17 cellular contexts compared by ENCODE assay signal in genomic region chr7:86931439-86931838, GRCh38.
DNase-seq lines count a peak whose midpoint lies in the region; ATAC-seq and TF ChIP-seq lines count a peak whose summit lies in the region.
"Had no signal": no experiment of that assay in that cellular context is flagged by ENCODE, and none has a peak within 500 bp of the region (broad histone marks: within the 10 kb centered on the region; RNA-seq: fewer than 3 reads in every experiment).

No MANE protein-coding gene starts in this region.

- intact Hi-C loops in A673 (cut with micrococcal nuclease; ENCODE audit: unreplicated experiment): no loop called here
- intact Hi-C loops in CD14-positive monocyte (cut with micrococcal nuclease): loop anchor here in 1 of 2 donors (10.0 kb wide), 1 partner anchor 303 kb away; no protein-coding TSS in a partner anchor
- intact Hi-C loops in vagina (cut with DNase I): loop anchor here (10.0 kb wide), 1 partner anchor 303 kb away; no protein-coding TSS in a partner anchor

- H3K27ac ChIP-seq in A673 (ENCODE audit: low read depth, low read length, poor library complexity, severe bottlenecking): peak overlapping the region; percentile 58
- H3K27ac ChIP-seq in OCI-LY3 (ENCODE audit: low read length): peak overlapping the region; percentile 63
- H3K27ac ChIP-seq in mesenchymal stem cell (ENCODE audit: low read length, poor library complexity, severe bottlenecking): no peak overlapping the region
- no peak overlapping the region for H3K27ac ChIP-seq in vagina
- H3K27ac ChIP-seq: adrenal gland, cardiac muscle cell, neutrophil, RWPE1 had no signal

- POLR2A ChIA-PET in A673 (lab: Charles Lee; ENCODE audit: low non-redundant PET): no interaction called here

- no peak overlapping the region for H3K27ac Mint-ChIP-seq in CD14-positive monocyte
- H3K27ac Mint-ChIP-seq: activated CD4-positive, alpha-beta T cell treated with anti-CD3 and anti-CD28 coated beads, Interleukin-2, amount 10 ng/mL, durations not matched to agents 7 days and 5 days; type B pancreatic cell had no signal

- H3K4me1 ChIP-seq in A673 (ENCODE audit: insufficient read depth, low read length, poor library complexity, severe bottlenecking) (peaks cover 4% of the 10 kb centered on the region), OCI-LY3 (ENCODE audit: low read length) (peaks cover 42% of the 10 kb centered on the region), mesenchymal stem cell (ENCODE audit: control insufficient read depth, insufficient read depth, low read depth, low read length) (no peaks in the 10 kb centered on the region), vagina (no peaks in the 10 kb centered on the region)
- H3K4me1 ChIP-seq: adrenal gland had no signal

- no peak for DNase-seq in A673 (ENCODE audit: low spot score)
- DNase-seq in mesenchymal stem cell: no peak
- no peak for DNase-seq in CD14-positive monocyte (ENCODE audit: low spot score)
- no peak for DNase-seq in vagina (ENCODE audit: extremely low spot score in 2 of 2)
- DNase-seq: activated CD4-positive, alpha-beta T cell treated with anti-CD3 and anti-CD28 coated beads, Interleukin-2, amount 10 ng/mL, durations not matched to agents 7 days and 5 days; AML-193; glutamatergic neuron; NCI-H1930; SW 1271 had no signal

- no peaks in the 10 kb centered on the region for H3K27me3 ChIP-seq in A673 (replicated peaks; ENCODE audit: insufficient read depth, low read depth, low read length, poor library complexity)
- no peaks in the 10 kb centered on the region for H3K27me3 ChIP-seq in OCI-LY3 (ENCODE audit: low read depth, low read length)
- no peaks in the 10 kb centered on the region for H3K27me3 ChIP-seq in mesenchymal stem cell (ENCODE audit: control insufficient read depth in 1 of 2, insufficient read depth in 1 of 2, low read length in 2 of 2)
- H3K27me3 ChIP-seq in vagina: no peaks in the 10 kb centered on the region
- H3K27me3 ChIP-seq: adrenal gland, cardiac muscle cell, neutrophil had no signal

- CTCF ChIA-PET in A673 (lab: Charles Lee): interaction anchor here (0.7 kb wide), 1 partner anchor 15 kb away, joined by 3 read pairs; no protein-coding TSS in a partner anchor

- H2AK5ac ChIP-seq in mesenchymal stem cell (ENCODE audit: low read length, severe bottlenecking): no peak overlapping the region

- H3K4me3 ChIP-seq in A673 (ENCODE audit: low read depth, low read length, poor library complexity, severe bottlenecking): no peak overlapping the region
- 0 out of 2 replicates have a peak overlapping the region, but pooled peaks have one; percentile 0 for H3K4me3 ChIP-seq in OCI-LY3 (ENCODE audit: low read length)
- H3K4me3 ChIP-seq in mesenchymal stem cell (ENCODE audit: insufficient read depth in 1 of 2, low read depth in 1 of 2, low read length in 2 of 2): no peak overlapping the region
- H3K4me3 ChIP-seq in vagina: no peak overlapping the region
- H3K4me3 ChIP-seq: adrenal gland, cardiac muscle cell had no signal

- no peak overlapping the region for H4K91ac ChIP-seq in mesenchymal stem cell (ENCODE audit: low read length)

- no peaks in the 10 kb centered on the region for H4K20me1 ChIP-seq in OCI-LY3 (ENCODE audit: insufficient read depth, low read length)

- no peak overlapping the region for H3K4me3 Mint-ChIP-seq in CD14-positive monocyte
- H3K4me3 Mint-ChIP-seq: activated CD4-positive, alpha-beta T cell treated with anti-CD3 and anti-CD28 coated beads, Interleukin-2, amount 10 ng/mL, durations not matched to agents 7 days and 5 days; type B pancreatic cell had no signal

- H3K4me1 Mint-ChIP-seq in CD14-positive monocyte: peaks cover 22% of the 10 kb centered on the region
- H3K4me1 Mint-ChIP-seq: activated CD4-positive, alpha-beta T cell treated with anti-CD3 and anti-CD28 coated beads, Interleukin-2, amount 10 ng/mL, durations not matched to agents 7 days and 5 days had no signal

- H2AFZ ChIP-seq in OCI-LY3 (ENCODE audit: low read depth, low read length): no peak overlapping the region
- H2AFZ ChIP-seq in mesenchymal stem cell (ENCODE audit: low read depth, low read length): no peak overlapping the region

- ATAC-seq in GM18867 (IDR thresholded peaks at IDR 0.05; ENCODE audit: unreplicated experiment) (peak; percentile 41), HG03469 (IDR thresholded peaks at IDR 0.05; ENCODE audit: unreplicated experiment) (no peak)

- no peaks in the 10 kb centered on the region for H3K79me2 ChIP-seq in OCI-LY3 (ENCODE audit: low read length)

- no peaks in the 10 kb centered on the region for H3K36me3 Mint-ChIP-seq in CD14-positive monocyte

- no peak overlapping the region for H2BK15ac ChIP-seq in mesenchymal stem cell (ENCODE audit: low read depth, poor library complexity, severe bottlenecking)

- TF ChIP-seq POLR2A in vagina (IDR thresholded peaks at IDR 0.05): no peak

- no peak overlapping the region for H2BK12ac ChIP-seq in mesenchymal stem cell (ENCODE audit: low read length in 2 of 2)

- 100% methylated on average over 1 of the region's 2 CpGs for WGBS in mesenchymal stem cell

- H3K9ac ChIP-seq in OCI-LY3 (ENCODE audit: low read length): no peak overlapping the region
- H3K9ac ChIP-seq in mesenchymal stem cell (ENCODE audit: low read length): peak overlapping the region; percentile 2

- no peak overlapping the region for H2BK5ac ChIP-seq in mesenchymal stem cell (ENCODE audit: low read depth, low read length, poor library complexity, severe bottlenecking)

- no peak overlapping the region for H2BK120ac ChIP-seq in mesenchymal stem cell (ENCODE audit: low read depth, low read length)

- no peak overlapping the region for H3K4ac ChIP-seq in mesenchymal stem cell (ENCODE audit: low read depth in 1 of 2, low read length in 2 of 2)

- H3K79me1 ChIP-seq in mesenchymal stem cell (replicated peaks; ENCODE audit: low read length, poor library complexity, severe bottlenecking): no peaks in the 10 kb centered on the region

- H3K18ac ChIP-seq in mesenchymal stem cell (ENCODE audit: low read depth in 1 of 2, low read length in 2 of 2): no peak overlapping the region

- peaks cover 0 to 2% (median 2%) of the 10 kb centered on the region in 3 donors for H3K27me3 Mint-ChIP-seq in CD14-positive monocyte (ENCODE audit: low read depth in 3 of 3)
- H3K27me3 Mint-ChIP-seq: type B pancreatic cell had no signal

- H3K9me3 Mint-ChIP-seq in CD14-positive monocyte: peaks cover 0 to 7% (median 3%) of the 10 kb centered on the region in 7 donors
- H3K9me3 Mint-ChIP-seq: activated CD4-positive, alpha-beta T cell treated with anti-CD3 and anti-CD28 coated beads, Interleukin-2, amount 10 ng/mL, durations not matched to agents 7 days and 5 days; type B pancreatic cell had no signal

- H3K36me3 ChIP-seq in A673 (ENCODE audit: insufficient read depth, low read length, poor library complexity, severe bottlenecking) (no peaks in the 10 kb centered on the region), OCI-LY3 (replicated peaks; ENCODE audit: low read depth, low read length) (peaks cover 7% of the 10 kb centered on the region), mesenchymal stem cell (ENCODE audit: control insufficient read depth in 1 of 2, insufficient read depth in 2 of 2, low read depth in 1 of 2, low read length in 2 of 2) (peaks cover 0 to 6% of the 10 kb centered on the region in 2 experiments), vagina (no peaks in the 10 kb centered on the region)
- H3K36me3 ChIP-seq: adrenal gland, neutrophil had no signal

- H3K9me3 ChIP-seq in A673 (ENCODE audit: low read depth, low read length, poor library complexity, severe bottlenecking) (no peaks in the 10 kb centered on the region), OCI-LY3 (ENCODE audit: insufficient read depth, low read length) (no peaks in the 10 kb centered on the region), mesenchymal stem cell (ENCODE audit: control insufficient read depth, low read length) (no peaks in the 10 kb centered on the region), vagina (no peaks in the 10 kb centered on the region)
- H3K9me3 ChIP-seq: adrenal gland, neutrophil had no signal

- no peak overlapping the region for H3K23ac ChIP-seq in mesenchymal stem cell (ENCODE audit: low read length in 2 of 2)

- H3K14ac ChIP-seq in mesenchymal stem cell (ENCODE audit: low read length in 2 of 2): no peak overlapping the region

- no peak overlapping the region for H4K8ac ChIP-seq in mesenchymal stem cell (ENCODE audit: low read length)

- TF ChIP-seq CTCF in A673 (conservative IDR thresholded peaks at IDR 0.05; ENCODE audit: low read depth, low read length): no peak
- no peak for TF ChIP-seq CTCF in OCI-LY3 (IDR thresholded peaks at IDR 0.05; ENCODE audit: low read depth, low read length)
- TF ChIP-seq CTCF in CD14-positive monocyte (IDR thresholded peaks at IDR 0.05): no peak
- TF ChIP-seq CTCF in vagina (IDR thresholded peaks at IDR 0.05): no peak

- no TSS peak for BruUV-seq in A673 (replicated peaks; lab: Mats Ljungman, UMichigan)

- H3K4me2 ChIP-seq in OCI-LY3 (ENCODE audit: low read length) (peak overlapping the region; percentile 45), mesenchymal stem cell (ENCODE audit: low read length, poor library complexity, severe bottlenecking) (no peak overlapping the region)

Comparison
In these comparisons a context has a peak if more than half of its experiments do, and no peak if none do; other contexts are left out.
1. H3K27ac ChIP-seq: peak in A673 (single experiment) and OCI-LY3 (single experiment); none in mesenchymal stem cell (single experiment) and vagina (single experiment).